Comparison of ENCODE assay signal across 1 cellular context in the genomic region with DNA sequence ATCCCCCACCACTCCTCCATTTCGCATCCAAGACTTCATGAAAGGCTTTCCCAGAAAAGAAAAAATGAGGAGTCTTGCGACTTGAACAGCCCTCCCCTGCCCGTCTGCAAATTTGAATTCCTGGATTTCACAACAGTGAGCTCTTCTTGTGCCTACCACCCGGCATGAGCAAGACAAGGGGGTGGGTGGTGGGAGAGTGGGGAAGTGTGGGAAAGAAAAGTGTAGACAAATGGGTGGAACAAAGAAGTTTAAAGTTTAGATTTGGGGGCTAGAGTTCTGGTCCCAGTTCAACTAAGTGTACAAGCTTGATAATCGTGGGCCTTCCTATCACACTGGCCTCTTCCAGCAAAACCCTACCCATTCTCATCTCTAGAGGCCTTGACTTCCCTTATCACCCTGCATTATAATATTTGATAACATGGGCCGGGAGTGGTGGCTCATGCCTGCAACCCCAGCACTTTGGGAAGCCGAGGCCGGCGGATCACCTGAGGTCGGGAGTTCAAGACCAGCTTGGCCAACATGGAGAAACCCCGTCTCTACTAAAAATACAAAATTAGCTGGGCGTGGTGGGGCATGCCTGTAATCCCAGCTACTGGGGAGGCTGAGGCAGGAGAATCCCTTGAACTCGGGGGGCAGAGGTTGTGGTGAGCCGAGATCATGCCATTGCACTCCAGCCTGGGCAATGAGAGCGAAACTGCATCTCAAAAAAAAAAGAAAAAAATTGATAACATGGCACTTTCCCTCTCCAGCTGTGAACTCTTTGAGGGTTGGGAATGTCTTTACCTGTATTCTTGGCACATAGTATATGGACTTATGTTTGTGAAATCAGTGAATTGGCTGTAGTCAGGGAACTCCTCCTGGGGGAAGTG.
A peak's percentile ranks its signal among the peaks of the same experiment; 100 is the strongest.
TF ChIP-seq lines count a peak whose summit lies in the region.

No MANE protein-coding gene starts in this region.

TF ChIP-seq in IMR-90, 13 proteins besides CTCF, POLR2A, EP300 and RAD21:
- TF ChIP-seq MXI1 (IDR thresholded peaks at IDR 0.05; ENCODE audit: borderline replicate concordance, low read depth, low read length): no peak
- no peak for TF ChIP-seq SMC3 (IDR thresholded peaks at IDR 0.05; ENCODE audit: low read depth, low read length)
- TF ChIP-seq CEBPB (IDR thresholded peaks at IDR 0.05; ENCODE audit: low read depth, low read length): peak; percentile 86
- TF ChIP-seq MAZ (IDR thresholded peaks at IDR 0.05; ENCODE audit: borderline replicate concordance, low read depth, low read length): no peak
- no peak for TF ChIP-seq FOS (IDR thresholded peaks at IDR 0.05; ENCODE audit: low read depth, low read length)
